ENCODE assay signal across 24 cellular contexts in genomic region chr9:86674475-86674874, GRCh38.
DNase-seq lines count a peak whose midpoint lies in the region; ATAC-seq lines count a peak whose summit lies in the region.
"Had no signal": no experiment of that assay in that cellular context is flagged by ENCODE, and none has a peak within 500 bp of the region (broad histone marks: within the 10 kb centered on the region; RNA-seq: fewer than 3 reads in every experiment).

No MANE protein-coding gene starts in this region.

- DNase-seq in Daoy (ENCODE audit: low read depth) = peak; percentile 46
- DNase-seq in adipocyte (ENCODE audit: low read depth) = peak; percentile 11
- DNase-seq in left kidney (ENCODE audit: low read depth, low spot score) = peak; percentile 13
- DNase-seq in renal cortical epithelial cell (ENCODE audit: low read depth) = peak; percentile 43
- no peak for DNase-seq in AML-193 (lab: John Stamatoyannopoulos, UW)
- DNase-seq in activated CD8-positive, alpha-beta memory T cell treated with anti-CD3 and anti-CD28 coated beads, Interleukin-2, amount 10 ng/mL, durations not matched to agents 7 days and 5 days = no peak
- DNase-seq: CD8-positive, alpha-beta T cell; DMS 273 treated with DMSO at 0.1 percent for 48 hours; DMS79 treated with DMSO at 0.1 percent for 48 hours; NCI-H1092 treated with DMSO at 0.1 percent for 48 hours; NCI-H1436; NCI-H187; NCI-H2081 treated with DMSO at 0.1 percent for 48 hours; NCI-H2171; NCI-H226; NCI-H510A; NCI-H69; Right ventricle myocardium superior; RPMI8226 had no signal

- H3K27me3 ChIP-seq in adipocyte (replicated peaks; ENCODE audit: control insufficient read depth, insufficient read depth, low read length) = no peaks in the 10 kb centered on the region

- no peaks in the 10 kb centered on the region for H3K36me3 ChIP-seq in adipocyte (ENCODE audit: control insufficient read depth, insufficient read depth, low read length, severe bottlenecking)
- H3K36me3 ChIP-seq: SJSA1 had no signal

- no peak overlapping the region for H3K27ac Mint-ChIP-seq in activated CD8-positive, alpha-beta memory T cell treated with anti-CD3 and anti-CD28 coated beads, Interleukin-2, amount 10 ng/mL, durations not matched to agents 7 days and 5 days
- H3K27ac Mint-ChIP-seq: B cell; CD8-positive, alpha-beta T cell had no signal

- no peaks in the 10 kb centered on the region for H3K36me3 Mint-ChIP-seq in activated CD8-positive, alpha-beta memory T cell treated with anti-CD3 and anti-CD28 coated beads, Interleukin-2, amount 10 ng/mL, durations not matched to agents 7 days and 5 days
- H3K36me3 Mint-ChIP-seq: CD8-positive, alpha-beta T cell had no signal

- H3K4me3 ChIP-seq in adipocyte (ENCODE audit: low read length) = no peak overlapping the region
- H3K4me3 ChIP-seq: A549, SJSA1 had no signal

- peaks cover 15% of the 10 kb centered on the region for H3K9me3 ChIP-seq in adipocyte (ENCODE audit: control insufficient read depth, low read length)
- H3K9me3 ChIP-seq: A549, SJSA1 had no signal

- peaks cover 2% of the 10 kb centered on the region for H3K4me1 ChIP-seq in adipocyte (ENCODE audit: control insufficient read depth, insufficient read depth, low read length)
- H3K4me1 ChIP-seq: A549, SJSA1 had no signal

- ATAC-seq in HG03108 (IDR thresholded peaks at IDR 0.05; ENCODE audit: unreplicated experiment) = no peak
- no peak for ATAC-seq in activated CD8-positive, alpha-beta memory T cell treated with anti-CD3 and anti-CD28 coated beads, Interleukin-2, amount 10 ng/mL, durations not matched to agents 7 days and 5 days
- ATAC-seq: A549; CD8-positive, alpha-beta T cell; HepG2 had no signal

- no peaks in the 10 kb centered on the region for H3K9me3 Mint-ChIP-seq in activated CD8-positive, alpha-beta memory T cell treated with anti-CD3 and anti-CD28 coated beads, Interleukin-2, amount 10 ng/mL, durations not matched to agents 7 days and 5 days (ENCODE audit: low read depth)
- H3K9me3 Mint-ChIP-seq: CD8-positive, alpha-beta T cell had no signal

- CTCF ChIA-PET in activated CD8-positive, alpha-beta memory T cell treated with anti-CD3 and anti-CD28 coated beads, Interleukin-2, amount 10 ng/mL, durations not matched to agents 7 days and 5 days (lab: Charles Lee) = no interaction called here

- H3K4me3 Mint-ChIP-seq in activated CD8-positive, alpha-beta memory T cell treated with anti-CD3 and anti-CD28 coated beads, Interleukin-2, amount 10 ng/mL, durations not matched to agents 7 days and 5 days = no peak overlapping the region
- H3K4me3 Mint-ChIP-seq: B cell; CD8-positive, alpha-beta T cell had no signal

- H3K4me1 Mint-ChIP-seq in activated CD8-positive, alpha-beta memory T cell treated with anti-CD3 and anti-CD28 coated beads, Interleukin-2, amount 10 ng/mL, durations not matched to agents 7 days and 5 days = no peaks in the 10 kb centered on the region
- H3K4me1 Mint-ChIP-seq: B cell had no signal

- H3K9ac ChIP-seq in adipocyte (ENCODE audit: low read length) = no peak overlapping the region

- no peaks in the 10 kb centered on the region for H3K27me3 Mint-ChIP-seq in activated CD8-positive, alpha-beta memory T cell treated with anti-CD3 and anti-CD28 coated beads, Interleukin-2, amount 10 ng/mL, durations not matched to agents 7 days and 5 days
- H3K27me3 Mint-ChIP-seq: B cell had no signal

Comparison
In these comparisons a context has a peak if more than half of its experiments do, and no peak if none do; other contexts are left out.
1. DNase-seq: peak in Daoy (single experiment), adipocyte (single experiment), left kidney (single experiment) and renal cortical epithelial cell (single experiment); none in AML-193 (0 of 2) and activated CD8-positive, alpha-beta memory T cell treated with anti-CD3 and anti-CD28 coated beads, Interleukin-2, amount 10 ng/mL, durations not matched to agents 7 days and 5 days (single experiment).